In the genomic region with DNA sequence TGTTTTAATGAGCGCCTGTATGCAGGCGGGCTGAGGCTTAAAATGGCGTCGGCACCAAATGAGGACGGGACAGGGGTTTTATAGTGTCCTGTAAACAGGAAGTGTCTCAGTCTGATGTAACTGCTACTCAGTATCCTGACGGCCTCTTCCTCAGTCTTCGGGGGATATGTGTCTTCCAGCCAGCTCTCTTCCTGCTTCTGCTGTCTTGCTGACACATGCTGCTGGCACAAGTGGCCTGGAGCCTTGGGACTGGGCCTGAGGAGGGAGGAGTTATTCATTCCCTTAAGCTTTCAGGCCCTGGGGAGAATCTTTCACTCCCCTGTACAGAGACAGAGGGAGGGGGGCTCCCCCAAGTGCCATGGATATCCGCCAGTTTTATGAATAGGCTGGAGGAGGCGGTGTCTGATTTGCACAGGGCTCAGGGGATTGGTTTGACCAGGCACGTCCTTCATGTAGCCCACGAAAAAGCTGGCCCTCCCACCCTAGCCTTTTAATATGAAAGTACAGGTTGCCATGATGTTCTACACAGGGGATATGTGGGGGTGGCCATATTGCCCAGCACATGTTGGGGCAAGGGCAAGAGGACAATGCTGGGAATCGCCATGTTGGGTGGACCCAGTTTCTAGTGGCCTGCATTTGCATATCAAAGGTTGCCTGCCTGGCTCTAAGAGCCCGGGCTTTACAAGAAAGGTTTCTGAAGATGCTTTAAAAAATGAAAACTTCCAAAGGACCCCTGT, we compare ENCODE assay signal across 14 cellular contexts. TPM values are rescaled to one million over a fixed set of nuclear protein-coding genes. Genes with fewer than 3 reads are reported as not detected.
DNase-seq lines count a peak whose midpoint lies in the region; ATAC-seq and TF ChIP-seq lines count a peak whose summit lies in the region.
"Had no signal": no experiment of that assay in that cellular context is flagged by ENCODE, and none has a peak within 500 bp of the region (broad histone marks: within the 10 kb centered on the region; RNA-seq: fewer than 3 reads in every experiment).

No MANE protein-coding gene starts in this region.

- no peak overlapping the region for H2BK15ac ChIP-seq in mesenchymal stem cell (ENCODE audit: low read depth, poor library complexity, severe bottlenecking)

- no peak overlapping the region for H3K4me3 Mint-ChIP-seq in endothelial cell (ENCODE audit: unreplicated experiment)
- H3K4me3 Mint-ChIP-seq in activated CD4-positive, alpha-beta T cell treated with anti-CD3 and anti-CD28 coated beads, Interleukin-2, amount 10 ng/mL, durations not matched to agents 7 days and 5 days = no peak overlapping the region

- H3K27ac ChIP-seq in mesenchymal stem cell (ENCODE audit: low read length, poor library complexity, severe bottlenecking) = no peak overlapping the region
- no peak overlapping the region for H3K27ac ChIP-seq in RWPE1
- H3K27ac ChIP-seq: pancreas, suprapubic skin, VCaP had no signal

- DNase-seq in BJ (ENCODE audit: low read depth) (peak; percentile 64), MV-4-11 (lab: John Stamatoyannopoulos, UW) (peak; percentile 70), endothelial cell (ENCODE audit: low spot score) (no peak), mesenchymal stem cell (peak; percentile 57), RWPE1 (ENCODE audit: low spot score) (no peak)
- DNase-seq in activated CD4-positive, alpha-beta T cell treated with anti-CD3 and anti-CD28 coated beads, Interleukin-2, amount 10 ng/mL, durations not matched to agents 7 days and 5 days = no peak
- DNase-seq: DMS53, MM.1S, pancreas had no signal

- no peaks in the 10 kb centered on the region for H3K9me3 ChIP-seq in mesenchymal stem cell (ENCODE audit: control insufficient read depth, low read length)
- H3K9me3 ChIP-seq: pancreas, suprapubic skin had no signal

- H3K4me1 Mint-ChIP-seq in endothelial cell (ENCODE audit: unreplicated experiment) = no peaks in the 10 kb centered on the region
- no peaks in the 10 kb centered on the region for H3K4me1 Mint-ChIP-seq in activated CD4-positive, alpha-beta T cell treated with anti-CD3 and anti-CD28 coated beads, Interleukin-2, amount 10 ng/mL, durations not matched to agents 7 days and 5 days

- H3K4me3 ChIP-seq in BJ (ENCODE audit: low read depth, low read length) (no peak overlapping the region), mesenchymal stem cell (ENCODE audit: insufficient read depth in 1 of 2, low read depth in 1 of 2, low read length in 2 of 2) (no peak overlapping the region)
- H3K4me3 ChIP-seq: pancreas, suprapubic skin had no signal

- peak overlapping the region; percentile 99 for H4K8ac ChIP-seq in mesenchymal stem cell (ENCODE audit: low read length)

- WGBS in mesenchymal stem cell = 61% methylated on average over 13 of the region's 13 CpGs

- no peaks in the 10 kb centered on the region for H3K27me3 ChIP-seq in BJ (ENCODE audit: control insufficient read depth, insufficient read depth, low read length)
- H3K27me3 ChIP-seq in mesenchymal stem cell (ENCODE audit: control insufficient read depth in 1 of 2, insufficient read depth in 1 of 2, low read length in 2 of 2) = no peaks in the 10 kb centered on the region
- H3K27me3 ChIP-seq: pancreas, suprapubic skin had no signal

- no peak overlapping the region for H2BK120ac ChIP-seq in mesenchymal stem cell (ENCODE audit: low read depth, low read length)

- H3K36me3 Mint-ChIP-seq in endothelial cell (ENCODE audit: low read depth, unreplicated experiment) = peaks cover 3% of the 10 kb centered on the region
- no peaks in the 10 kb centered on the region for H3K36me3 Mint-ChIP-seq in activated CD4-positive, alpha-beta T cell treated with anti-CD3 and anti-CD28 coated beads, Interleukin-2, amount 10 ng/mL, durations not matched to agents 7 days and 5 days (ENCODE audit: low read depth)

- H3K79me1 ChIP-seq in mesenchymal stem cell (replicated peaks; ENCODE audit: low read length, poor library complexity, severe bottlenecking) = no peaks in the 10 kb centered on the region

- H3K9me3 Mint-ChIP-seq in endothelial cell (ENCODE audit: unreplicated experiment) = no peaks in the 10 kb centered on the region
- no peaks in the 10 kb centered on the region for H3K9me3 Mint-ChIP-seq in activated CD4-positive, alpha-beta T cell treated with anti-CD3 and anti-CD28 coated beads, Interleukin-2, amount 10 ng/mL, durations not matched to agents 7 days and 5 days

- no peaks in the 10 kb centered on the region for H3K36me3 ChIP-seq in BJ (ENCODE audit: control insufficient read depth, insufficient read depth, low read length)
- no peaks in the 10 kb centered on the region for H3K36me3 ChIP-seq in mesenchymal stem cell (ENCODE audit: control insufficient read depth in 1 of 2, insufficient read depth in 2 of 2, low read depth in 1 of 2, low read length in 2 of 2)
- H3K36me3 ChIP-seq: pancreas, suprapubic skin had no signal

- TF ChIP-seq CTCF in BJ (IDR thresholded peaks at IDR 0.05; ENCODE audit: insufficient read depth, low read depth, low read length) (no peak), endothelial cell (IDR thresholded peaks at IDR 0.05; ENCODE audit: unreplicated experiment) (no peak), RWPE1 (conservative IDR thresholded peaks at IDR 0.05; ENCODE audit: low read depth) (no peak)

- H3K4ac ChIP-seq in mesenchymal stem cell (ENCODE audit: low read depth in 1 of 2, low read length in 2 of 2) = peak overlapping the region in 1 of 2 experiments; percentile 61

- no peak for ATAC-seq in HG02884 (IDR thresholded peaks at IDR 0.05; ENCODE audit: unreplicated experiment)
- ATAC-seq in GM18867 (IDR thresholded peaks at IDR 0.05; ENCODE audit: unreplicated experiment) = no peak
- ATAC-seq: HCT116 had no signal

- no peak overlapping the region for H3K14ac ChIP-seq in mesenchymal stem cell (ENCODE audit: low read length in 2 of 2)

- CTCF ChIA-PET in BJ (lab: Yijun Ruan, JAX) = no interaction called here
- CTCF ChIA-PET in RWPE1 (lab: Yijun Ruan, JAX) = no interaction called here
- CTCF ChIA-PET in activated CD4-positive, alpha-beta T cell treated with anti-CD3 and anti-CD28 coated beads, Interleukin-2, amount 10 ng/mL, durations not matched to agents 7 days and 5 days (lab: Charles Lee) = no interaction called here

- H3K4me1 ChIP-seq in mesenchymal stem cell (ENCODE audit: control insufficient read depth, insufficient read depth, low read depth, low read length) = no peaks in the 10 kb centered on the region
- H3K4me1 ChIP-seq: pancreas, suprapubic skin had no signal

- peaks cover 1% of the 10 kb centered on the region for H3K27me3 Mint-ChIP-seq in endothelial cell (ENCODE audit: unreplicated experiment)
- peaks cover 3% of the 10 kb centered on the region for H3K27me3 Mint-ChIP-seq in activated CD4-positive, alpha-beta T cell treated with anti-CD3 and anti-CD28 coated beads, Interleukin-2, amount 10 ng/mL, durations not matched to agents 7 days and 5 days

- H4K91ac ChIP-seq in mesenchymal stem cell (ENCODE audit: low read length) = peak overlapping the region; percentile 57

- H3K23ac ChIP-seq in mesenchymal stem cell (ENCODE audit: low read length in 2 of 2) = no peak overlapping the region

- no peak overlapping the region for H2AK5ac ChIP-seq in mesenchymal stem cell (ENCODE audit: low read length, severe bottlenecking)

- H3K18ac ChIP-seq in mesenchymal stem cell (ENCODE audit: low read depth in 1 of 2, low read length in 2 of 2) = peak overlapping the region in 1 of 2 experiments; percentile 34

- no peak overlapping the region for H3K9ac ChIP-seq in mesenchymal stem cell (ENCODE audit: low read length)

- POLR2A ChIA-PET in BJ (lab: Charles Lee) = no interaction called here
- POLR2A ChIA-PET in RWPE1 (lab: Yijun Ruan, JAX; ENCODE audit: low non-redundant PET) = no interaction called here
- POLR2A ChIA-PET in activated CD4-positive, alpha-beta T cell treated with anti-CD3 and anti-CD28 coated beads, Interleukin-2, amount 10 ng/mL, durations not matched to agents 7 days and 5 days (lab: Charles Lee) = no interaction called here

- H2BK12ac ChIP-seq in mesenchymal stem cell (ENCODE audit: low read length in 2 of 2) = no peak overlapping the region

- no peak overlapping the region for H3K4me2 ChIP-seq in mesenchymal stem cell (ENCODE audit: low read length, poor library complexity, severe bottlenecking)

- H2BK5ac ChIP-seq in mesenchymal stem cell (ENCODE audit: low read depth, low read length, poor library complexity, severe bottlenecking) = no peak overlapping the region

- peak overlapping the region; percentile 66 for H2AFZ ChIP-seq in mesenchymal stem cell (ENCODE audit: low read depth, low read length)

- H3K27ac Mint-ChIP-seq in endothelial cell (ENCODE audit: unreplicated experiment) = peak overlapping the region; percentile 77
- H3K27ac Mint-ChIP-seq in activated CD4-positive, alpha-beta T cell treated with anti-CD3 and anti-CD28 coated beads, Interleukin-2, amount 10 ng/mL, durations not matched to agents 7 days and 5 days = no peak overlapping the region

RNA-seq across cellular contexts. Expression of a gene that starts 19.9 kb away (rescaled TPM):
- polyA plus RNA-seq in BJ (2011; rRNA removed) = 94.3 and 137 TPM in 2 replicates
- polyA minus RNA-seq in BJ (2011; rRNA and poly(A)+ RNA removed) = 180 and 378 TPM in 2 replicates
- total RNA-seq in endothelial cell (ENCODE audit: unreplicated experiment) = 92.6 TPM
- 376 TPM for polyA plus RNA-seq in mesenchymal stem cell (2013, experiment 1 of 2)
- polyA plus RNA-seq in mesenchymal stem cell (2013, experiment 2 of 2) = 362 TPM
- total RNA-seq in activated CD4-positive, alpha-beta T cell treated with anti-CD3 and anti-CD28 coated beads, Interleukin-2, amount 10 ng/mL, durations not matched to agents 7 days and 5 days = 100 to 1,000 TPM; 117 to 148 TPM

Comparison
In these comparisons a context has a peak if more than half of its experiments do, and no peak if none do; other contexts are left out.
1. DNase-seq: peak in BJ (single experiment), MV-4-11 (single experiment) and mesenchymal stem cell (single experiment); none in endothelial cell (single experiment), RWPE1 (single experiment) and activated CD4-positive, alpha-beta T cell treated with anti-CD3 and anti-CD28 coated beads, Interleukin-2, amount 10 ng/mL, durations not matched to agents 7 days and 5 days (single experiment).